In the genomic region with DNA sequence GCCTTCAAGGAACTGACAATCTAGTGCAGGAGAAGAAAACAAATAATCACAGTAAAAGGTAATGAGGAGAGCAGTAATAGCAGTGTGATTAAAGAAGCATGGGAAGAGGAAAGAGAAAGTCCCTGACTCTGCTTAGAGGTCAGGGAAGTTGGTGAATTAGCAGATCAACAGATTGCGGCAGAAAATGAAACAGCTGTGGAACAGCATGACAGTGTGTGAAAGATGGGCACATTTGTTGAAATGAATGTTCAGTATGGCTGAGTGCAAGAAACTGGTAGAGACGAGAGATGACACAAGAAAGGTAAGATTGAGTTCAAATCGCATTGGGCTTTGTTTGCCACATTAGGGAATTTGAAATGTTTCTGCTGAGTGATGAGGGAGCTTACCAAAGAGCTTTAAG, we compare ENCODE assay signal across 28 cellular contexts.
"Had no signal": no experiment of that assay in that cellular context is flagged by ENCODE, and none has a peak within 500 bp of the region (broad histone marks: within the 10 kb centered on the region; RNA-seq: fewer than 3 reads in every experiment).

No MANE protein-coding gene starts in this region.

- ATAC-seq: activated T-cell treated with anti-CD3 and anti-CD28 coated beads, Interleukin-2, amount 50 U/mL, for 4 hours; heart left ventricle; left ventricle myocardium superior; right lobe of liver; stimulated activated naive B cell treated with anti-CD40 and anti-IgM and Interleukin-4, amounts not matched to agents 10 μg/mL and 1 μg/mL and 100 μg/mL, for 72 hours; WTC11 had no signal

- H3K9ac ChIP-seq: parathyroid adenoma had no signal

- DNase-seq: activated CD4-positive, alpha-beta T cell treated with anti-CD3 and anti-CD28 coated beads, Interleukin-2, amount 50 U/mL, for 48 hours; activated CD8-positive, alpha-beta memory T cell treated with anti-CD3 and anti-CD28 coated beads, Interleukin-2, amount 50 U/mL, for 48 hours; activated naive CD4-positive, alpha-beta T cell; activated naive CD8-positive, alpha-beta T cell treated with anti-CD3 and anti-CD28 coated beads for 36 hours; activated T-cell treated with anti-CD3 and anti-CD28 coated beads, Interleukin-2, amount 50 U/mL, for 4 hours; amniotic stem cell; cerebellar nuclear complex; cortex of kidney; endodermal cell; heart left ventricle; left ventricle myocardium superior; mammary epithelial cell; midbrain; right lobe of liver; small intestine; stimulated activated CD4-positive, alpha-beta T cell treated with anti-CD3 and anti-CD28 coated beads, Interleukin-15, amount 100 ng/mL, for 24 hours; stimulated activated CD4-positive, alpha-beta T cell treated with anti-CD3 and anti-CD28 coated beads, Interleukin-2, amount 100 ng/mL, for 48 hours; stimulated activated CD8-positive, alpha-beta memory T cell treated with anti-CD3 and anti-CD28 coated beads, Interleukin-4, amount 100 ng/mL, for 48 hours; stimulated activated naive B cell treated with anti-CD40 and anti-IgM and Interleukin-4, amounts not matched to agents 10 μg/mL and 1 μg/mL and 100 μg/mL, for 72 hours; transverse colon; uterus had no signal

- H3K36me3 ChIP-seq: heart left ventricle, neutrophil, right lobe of liver, transverse colon, uterus had no signal

- H3K27me3 ChIP-seq: heart left ventricle, neutrophil, right lobe of liver, transverse colon, uterus had no signal

- H3K79me2 ChIP-seq: parathyroid adenoma had no signal

- H3K4me1 ChIP-seq: heart left ventricle, parathyroid adenoma, right lobe of liver, transverse colon, uterus had no signal

- H3K4me3 ChIP-seq: heart left ventricle, right lobe of liver, transverse colon, uterus had no signal

- FAIRE-seq: bronchial epithelial cell, islet of Langerhans, small intestine, TTC549 had no signal

- H3K27ac ChIP-seq: epithelial cell of prostate, heart left ventricle, neutrophil, parathyroid adenoma, right lobe of liver, transverse colon, uterus had no signal

- H3K9me3 ChIP-seq: neutrophil, right lobe of liver, transverse colon, uterus had no signal

- H2AFZ ChIP-seq: parathyroid adenoma had no signal
